Comparison of ENCODE assay signal across 8 cellular contexts in the genomic region with DNA sequence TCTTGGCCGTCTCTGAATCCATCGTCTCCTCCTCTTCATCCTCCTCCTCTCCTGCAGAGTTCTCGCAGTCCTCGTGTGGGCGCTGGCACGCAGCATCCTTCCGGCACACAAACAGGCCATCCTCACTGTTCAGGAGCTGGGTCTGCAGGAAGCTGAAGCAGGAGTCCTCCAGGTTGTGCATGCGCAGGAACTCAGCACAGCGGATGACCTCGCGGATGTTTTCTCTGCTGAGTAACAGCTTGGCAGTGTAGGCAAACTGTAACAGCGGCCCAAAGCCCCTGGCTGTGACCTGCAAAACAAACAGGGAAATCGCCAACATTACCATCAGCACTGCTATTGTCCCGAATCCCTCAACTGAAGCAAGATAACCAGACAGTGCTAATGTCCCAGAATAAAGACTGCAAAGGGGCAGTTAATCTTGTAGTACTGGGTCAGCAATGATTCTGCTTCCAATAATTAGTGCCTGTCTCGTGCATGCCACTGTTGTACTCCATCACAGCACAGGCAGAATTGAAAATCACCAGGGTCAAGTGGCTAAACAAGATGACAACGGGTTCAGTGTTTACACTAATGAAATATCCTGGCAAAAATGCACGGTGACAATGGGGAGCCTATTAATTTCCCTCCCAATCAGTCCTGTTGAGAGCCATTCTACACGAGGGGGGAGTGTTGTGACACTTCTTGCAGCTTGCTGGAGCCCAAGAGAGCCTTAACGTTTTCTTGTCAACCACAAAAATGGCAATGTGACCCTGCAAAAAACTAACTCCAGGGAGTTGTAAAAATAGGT. TPM values are rescaled to one million over a fixed set of nuclear protein-coding genes. Genes with fewer than 3 reads are reported as not detected.
A peak's percentile ranks its signal among the peaks of the same experiment; 100 is the strongest.
DNase-seq lines count a peak whose midpoint lies in the region; ATAC-seq and TF ChIP-seq lines count a peak whose summit lies in the region.

No MANE protein-coding gene starts in this region.

- POLR2A ChIA-PET in Caco-2 (lab: Charles Lee) = no interaction called here

- H3K9me3 ChIP-seq in Caco-2 = no peaks in the 10 kb centered on the region

- peak overlapping the region; percentile 53 for H3K4me3 Mint-ChIP-seq in activated T-helper 1 cell treated with anti-CD3 and anti-CD28 coated beads, Interleukin-12 subunit alpha, Interleukin-12 subunit beta, Interleukin-2, Interleukin-4 antibody, amounts not matched to agents 30 ng/mL and 10 ng/mL and 1 ng/mL, durations not matched to agents 14 hours and 24 hours and 36 hours
- no peak overlapping the region for H3K4me3 Mint-ChIP-seq in Caco-2 (ENCODE audit: unreplicated experiment)
- no peak overlapping the region for H3K4me3 Mint-ChIP-seq in HFFc6

- no peaks in the 10 kb centered on the region for H3K4me1 ChIP-seq in Caco-2

- H3K27me3 ChIP-seq in Caco-2 (replicated peaks; ENCODE audit: control insufficient read depth, insufficient read depth, low read length) = no peaks in the 10 kb centered on the region; the same call in 1 of the 2 replicates

- no TSS peak for BruUV-seq in Caco-2 (replicated peaks; lab: Mats Ljungman, UMichigan)

- peak overlapping the region; percentile 61 for H3K27ac Mint-ChIP-seq in activated T-helper 1 cell treated with anti-CD3 and anti-CD28 coated beads, Interleukin-12 subunit alpha, Interleukin-12 subunit beta, Interleukin-2, Interleukin-4 antibody, amounts not matched to agents 30 ng/mL and 10 ng/mL and 1 ng/mL, durations not matched to agents 14 hours and 24 hours and 36 hours
- no peak overlapping the region for H3K27ac Mint-ChIP-seq in Caco-2 (ENCODE audit: unreplicated experiment)
- H3K27ac Mint-ChIP-seq in HFFc6 = no peak overlapping the region; the same call in 1 of the 2 replicates

- H3K36me3 Mint-ChIP-seq in activated T-helper 1 cell treated with anti-CD3 and anti-CD28 coated beads, Interleukin-12 subunit alpha, Interleukin-12 subunit beta, Interleukin-2, Interleukin-4 antibody, amounts not matched to agents 30 ng/mL and 10 ng/mL and 1 ng/mL, durations not matched to agents 14 hours and 24 hours and 36 hours (ENCODE audit: low read depth) = peaks cover 65% of the 10 kb centered on the region
- H3K36me3 Mint-ChIP-seq in Caco-2 (ENCODE audit: insufficient read depth, unreplicated experiment) (no peaks in the 10 kb centered on the region), HFFc6 (ENCODE audit: low read depth) (no peaks in the 10 kb centered on the region)

- CTCF ChIA-PET in Caco-2 (lab: Charles Lee) = interaction anchor here (0.9 kb wide), 1 partner anchor 11 kb away, joined by 4 read pairs; no protein-coding TSS in a partner anchor

- intact Hi-C loops in left cardiac atrium (cut with DNase I) (no loop called here), Right ventricle myocardium superior (cut with DNase I) (no loop called here), Caco-2 (cut with micrococcal nuclease; ENCODE audit: unreplicated experiment) (no loop called here)
- intact Hi-C loops in activated T-helper 1 cell treated with anti-CD3 and anti-CD28 coated beads, Interleukin-12 subunit alpha, Interleukin-12 subunit beta, Interleukin-2, Interleukin-4 antibody, amounts not matched to agents 30 ng/mL and 10 ng/mL and 1 ng/mL, durations not matched to agents 14 hours and 24 hours and 36 hours (cut with micrococcal nuclease) = loop anchor here (1.0 to 5.0 kb wide), 4 partner anchors 10 to 268 kb away; no protein-coding TSS in a partner anchor

- no peak for DNase-seq in left cardiac atrium
- no peak for DNase-seq in Right ventricle myocardium superior
- no peak for DNase-seq in activated T-helper 1 cell treated with anti-CD3 and anti-CD28 coated beads, Interleukin-12 subunit alpha, Interleukin-12 subunit beta, Interleukin-2, Interleukin-4 antibody, amounts not matched to agents 30 ng/mL and 10 ng/mL and 1 ng/mL, durations not matched to agents 14 hours and 24 hours and 36 hours (ENCODE audit: low spot score)
- DNase-seq in iris pigment epithelial cell (ENCODE audit: low read depth) = peak; percentile 86
- no peak for DNase-seq in SIG-M5 treated with dmso at 0.1 percent for 504 hours (lab: John Stamatoyannopoulos, UW; ENCODE audit: unreplicated experiment)
- no peak for DNase-seq in Caco-2
- DNase-seq in HFFc6 = no peak
- no peak for DNase-seq in activated CD4-positive, alpha-beta T cell treated with anti-CD3 and anti-CD28 coated beads for 4 hours

- peaks cover 67% of the 10 kb centered on the region for H3K4me1 Mint-ChIP-seq in activated T-helper 1 cell treated with anti-CD3 and anti-CD28 coated beads, Interleukin-12 subunit alpha, Interleukin-12 subunit beta, Interleukin-2, Interleukin-4 antibody, amounts not matched to agents 30 ng/mL and 10 ng/mL and 1 ng/mL, durations not matched to agents 14 hours and 24 hours and 36 hours (ENCODE audit: low read depth)
- H3K4me1 Mint-ChIP-seq in Caco-2 (ENCODE audit: low read depth, unreplicated experiment) (no peaks in the 10 kb centered on the region), HFFc6 (ENCODE audit: low read depth) (peaks cover 40% of the 10 kb centered on the region)

- TF ChIP-seq CTCF in Caco-2 (IDR thresholded peaks at IDR 0.05; ENCODE audit: insufficient read depth in 1 of 2, low read depth in 1 of 2, low read length in 1 of 2, severe bottlenecking in 1 of 2, unreplicated experiment in 1 of 2) (no peak), HFFc6 (IDR thresholded peaks at IDR 0.05) (no peak)

- H3K4me3 ChIP-seq in Caco-2 (ENCODE audit: low read depth, low read length) = no peak overlapping the region

- H3K27me3 Mint-ChIP-seq in activated T-helper 1 cell treated with anti-CD3 and anti-CD28 coated beads, Interleukin-12 subunit alpha, Interleukin-12 subunit beta, Interleukin-2, Interleukin-4 antibody, amounts not matched to agents 30 ng/mL and 10 ng/mL and 1 ng/mL, durations not matched to agents 14 hours and 24 hours and 36 hours (ENCODE audit: insufficient read depth) = no peaks in the 10 kb centered on the region
- H3K27me3 Mint-ChIP-seq in Caco-2 (ENCODE audit: insufficient read depth, unreplicated experiment) = peaks cover 6% of the 10 kb centered on the region
- H3K27me3 Mint-ChIP-seq in HFFc6 (ENCODE audit: insufficient read depth) = peaks cover 6% of the 10 kb centered on the region

- ATAC-seq in left cardiac atrium = peak; percentile 25 to 62
- no peak for ATAC-seq in Right ventricle myocardium superior (ENCODE audit: poor library complexity)

- no peaks in the 10 kb centered on the region for H3K9me3 Mint-ChIP-seq in activated T-helper 1 cell treated with anti-CD3 and anti-CD28 coated beads, Interleukin-12 subunit alpha, Interleukin-12 subunit beta, Interleukin-2, Interleukin-4 antibody, amounts not matched to agents 30 ng/mL and 10 ng/mL and 1 ng/mL, durations not matched to agents 14 hours and 24 hours and 36 hours
- H3K9me3 Mint-ChIP-seq in Caco-2 (ENCODE audit: unreplicated experiment) = no peaks in the 10 kb centered on the region
- H3K9me3 Mint-ChIP-seq in HFFc6 = no peaks in the 10 kb centered on the region

- no peaks in the 10 kb centered on the region for H3K36me3 ChIP-seq in Caco-2 (ENCODE audit: control insufficient read depth, insufficient read depth, low read length)

RNA-seq across cellular contexts. Expression of a gene that starts 57.5 kb away (rescaled TPM):
- total RNA-seq in left cardiac atrium (not detected), Right ventricle myocardium superior (not detected), Caco-2 (2022) (not detected in 2 replicates)
- total RNA-seq in activated T-helper 1 cell treated with anti-CD3 and anti-CD28 coated beads, Interleukin-12 subunit alpha, Interleukin-12 subunit beta, Interleukin-2, Interleukin-4 antibody, amounts not matched to agents 30 ng/mL and 10 ng/mL and 1 ng/mL, durations not matched to agents 14 hours and 24 hours and 36 hours = not detected in 2 replicates
- total RNA-seq in HFFc6 (2021; fragmentation: NEBNext Ultra II Directional; extraction: Animal tissue kit (Norgen Biotek cat#: 25700)) = not detected
